In the genomic region with DNA sequence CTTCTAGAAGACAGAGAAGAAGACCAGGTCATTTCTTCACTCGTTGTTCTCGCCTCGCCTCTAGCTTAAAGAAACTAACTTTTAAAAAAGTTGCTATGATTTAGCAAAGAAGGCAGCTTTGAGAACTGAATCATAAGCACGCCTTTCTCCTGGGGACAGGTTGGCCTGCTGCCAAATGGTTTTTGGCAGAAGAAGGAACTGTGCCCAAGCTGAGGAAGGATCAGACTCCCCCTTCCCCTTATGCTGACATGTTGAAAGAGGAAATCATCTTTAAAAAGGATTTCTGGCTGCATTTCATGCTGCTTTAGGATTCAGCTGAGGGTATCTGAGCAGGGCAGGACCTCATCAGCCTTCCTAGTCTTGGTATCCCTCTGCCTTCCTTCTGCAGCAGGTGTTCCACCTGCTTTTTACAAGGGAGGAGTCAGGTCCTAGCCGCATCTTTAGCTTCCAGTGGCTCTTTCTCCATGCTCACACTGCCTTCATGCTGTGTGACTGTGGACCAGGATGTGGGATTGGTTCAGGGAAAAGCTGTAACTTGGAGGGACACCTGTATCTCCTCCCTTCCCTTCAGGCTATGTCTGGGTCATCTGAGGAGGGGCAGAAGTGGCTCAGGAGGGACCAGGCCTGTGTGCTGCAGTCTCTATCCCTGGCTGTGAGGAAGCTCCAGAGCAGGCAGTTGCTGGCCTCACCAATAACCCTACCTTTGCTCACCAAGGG, we compare ENCODE assay signal across 9 cellular contexts. TPM values are rescaled to one million over a fixed set of nuclear protein-coding genes. Genes with fewer than 3 reads are reported as not detected.
DNase-seq lines count a peak whose midpoint lies in the region; ATAC-seq, FAIRE-seq and TF ChIP-seq lines count a peak whose summit lies in the region.
"Had no signal": no experiment of that assay in that cellular context is flagged by ENCODE, and none has a peak within 500 bp of the region (broad histone marks: within the 10 kb centered on the region; RNA-seq: fewer than 3 reads in every experiment).

No MANE protein-coding gene starts in this region.

- no peak for TF ChIP-seq CTCF in tibial nerve (IDR thresholded peaks at IDR 0.05)

- FAIRE-seq in H54 (lab: Jason Lieb, UNC) = no peak

- TF ChIP-seq POLR2A in tibial nerve (IDR thresholded peaks at IDR 0.05) = no peak
- TF ChIP-seq POLR2A in H54 (IDR thresholded peaks at IDR 0.05; ENCODE audit: low read depth, low read length) = no peak

- peaks cover 0 to 1% (median 0%) of the 10 kb centered on the region in 3 donors for H3K36me3 ChIP-seq in tibial nerve

- WGBS in tibial nerve, 2 donors = 24 to 31% methylated on average over 5 of the region's 5 CpGs

- DNase-seq in NCI-H1694 (lab: John Stamatoyannopoulos, UW) (peak; percentile 38), NCI-H1694 treated with DMSO at 0.1 percent for 48 hours (lab: John Stamatoyannopoulos, UW) (no peak), amygdala (lab: John Stamatoyannopoulos, UW) (peak in 39 of 56 donors; percentile 15 to 78 (median 45)), inferior parietal cortex (ENCODE audit: extremely low spot score) (peak; percentile 68), tibial nerve (ENCODE audit: low spot score in 2 of 2) (peak; percentile 60 to 78), NCI-H748 (lab: John Stamatoyannopoulos, UW; ENCODE audit: unreplicated experiment) (no peak), H54 (ENCODE audit: insufficient read length, low spot score) (no peak)

- H3K27me3 ChIP-seq in tibial nerve = no peaks in the 10 kb centered on the region

- peaks cover 0 to 41% (median 23%) of the 10 kb centered on the region in 4 donors for H3K4me1 ChIP-seq in tibial nerve
- H3K4me1 ChIP-seq: parathyroid adenoma had no signal

- no peak for ATAC-seq in HG02840 (IDR thresholded peaks at IDR 0.05; ENCODE audit: low FRiP score, unreplicated experiment)

- no peaks in the 10 kb centered on the region for H3K9me3 ChIP-seq in tibial nerve

- H3K4me3 ChIP-seq in tibial nerve = no peak overlapping the region

- peak overlapping the region in 2 of 4 donors; percentile 34 to 69 for H3K27ac ChIP-seq in tibial nerve
- H3K27ac ChIP-seq: parathyroid adenoma had no signal

- peak in 1 of 2 donors; percentile 55 for TF ChIP-seq EP300 in tibial nerve (IDR thresholded peaks at IDR 0.05)

RNA-seq across cellular contexts. Expression of gene HACD2, which starts 34.1 kb away (rescaled TPM):
- total RNA-seq in tibial nerve = 10 to 100 TPM; 24.9 to 51.6 (median 36.0) TPM

Comparison
In these comparisons a context has a peak if more than half of its experiments do, and no peak if none do; other contexts are left out.
1. DNase-seq: peak in NCI-H1694 (single experiment), amygdala (39 of 56), inferior parietal cortex (single experiment) and tibial nerve (2 of 2); none in NCI-H1694 treated with DMSO at 0.1 percent for 48 hours (single experiment), NCI-H748 (single experiment) and H54 (single experiment).